ENCODE assay signal across 28 cellular contexts in genomic region chr2:230591850-230592249, GRCh38.
DNase-seq lines count a peak whose midpoint lies in the region; ATAC-seq and FAIRE-seq lines count a peak whose summit lies in the region.
"Had no signal": no experiment of that assay in that cellular context is flagged by ENCODE, and none has a peak within 500 bp of the region (broad histone marks: within the 10 kb centered on the region; RNA-seq: fewer than 3 reads in every experiment).

No MANE protein-coding gene starts in this region.

- DNase-seq in activated CD4-positive, alpha-beta T cell treated with anti-CD3 and anti-CD28 coated beads, Interleukin-2, amount 10 ng/mL, durations not matched to agents 7 days and 5 days: no peak
- no peak for DNase-seq in activated CD4-positive, alpha-beta T cell treated with anti-CD3 and anti-CD28 coated beads, Interleukin-2, amount 50 U/mL, for 1 hour
- DNase-seq in GM18507 (ENCODE audit: extremely low spot score, insufficient read length, low read depth) (no peak), mesenchymal stem cell (no peak), UCSD-AML1 (lab: John Stamatoyannopoulos, UW; ENCODE audit: unreplicated experiment) (no peak), NCI-H2171 (lab: John Stamatoyannopoulos, UW) (no peak)
- peak; percentile 58 for DNase-seq in activated CD4-positive, alpha-beta memory T cell treated with anti-CD3 and anti-CD28 coated beads for 36 hours
- no peak for DNase-seq in naive thymus-derived CD4-positive, alpha-beta T cell
- DNase-seq: activated CD4-positive, CD25-positive, alpha-beta regulatory T cell treated with anti-CD3 and anti-CD28 coated beads, Interleukin-2, amount 50 U/mL, for 72 hours; activated CD8-positive, alpha-beta memory T cell treated with anti-CD3 and anti-CD28 coated beads, Interleukin-2, amount 50 U/mL, for 4 hours; AML-193; amygdala; endodermal cell; foreskin melanocyte; immature natural killer cell; IMR-90; MG63; NCI-H2029 treated with DMSO at 0.1 percent for 48 hours; NCI-H345; NCI-H82; OCI-M1; stimulated activated CD4-positive, alpha-beta T cell treated with anti-CD3 and anti-CD28 coated beads, Interleukin-1b, Interleukin-23, amount 100 ng/mL, for 48 hours had no signal

- no peak overlapping the region for H2BK120ac ChIP-seq in mesenchymal stem cell (ENCODE audit: low read depth, low read length)

- H2BK12ac ChIP-seq in mesenchymal stem cell (ENCODE audit: low read length in 2 of 2): no peak overlapping the region

- H3K4me2 ChIP-seq in mesenchymal stem cell (ENCODE audit: low read length, poor library complexity, severe bottlenecking): no peak overlapping the region
- H3K4me2 ChIP-seq: hepatocyte had no signal

- no peak overlapping the region for H2AFZ ChIP-seq in mesenchymal stem cell (ENCODE audit: low read depth, low read length)
- H2AFZ ChIP-seq: hepatocyte had no signal

- 84% methylated on average over 6 of the region's 6 CpGs for WGBS in mesenchymal stem cell

- H3K36me3 ChIP-seq in naive thymus-derived CD4-positive, alpha-beta T cell (ENCODE audit: control insufficient read depth in 2 of 3, insufficient read depth in 3 of 3, low read length in 3 of 3): no peaks in the 10 kb centered on the region
- H3K36me3 ChIP-seq in mesenchymal stem cell (ENCODE audit: control insufficient read depth in 1 of 2, insufficient read depth in 2 of 2, low read depth in 1 of 2, low read length in 2 of 2): no peaks in the 10 kb centered on the region
- H3K36me3 ChIP-seq: breast epithelium, esophagus muscularis mucosa, HAP-1, MG63 had no signal

- ATAC-seq in naive thymus-derived CD4-positive, alpha-beta T cell: no peak

- H2BK15ac ChIP-seq in mesenchymal stem cell (ENCODE audit: low read depth, poor library complexity, severe bottlenecking): no peak overlapping the region

- no peaks in the 10 kb centered on the region for H3K27me3 Mint-ChIP-seq in activated CD4-positive, alpha-beta T cell treated with anti-CD3 and anti-CD28 coated beads, Interleukin-2, amount 10 ng/mL, durations not matched to agents 7 days and 5 days
- no peaks in the 10 kb centered on the region for H3K27me3 Mint-ChIP-seq in activated CD4-positive, alpha-beta memory T cell treated with anti-CD3 and anti-CD28 coated beads for 36 hours
- peaks cover 0 to 3% (median 0%) of the 10 kb centered on the region in 5 donors for H3K27me3 Mint-ChIP-seq in naive thymus-derived CD4-positive, alpha-beta T cell

- H3K4ac ChIP-seq in mesenchymal stem cell (ENCODE audit: low read depth in 1 of 2, low read length in 2 of 2): no peak overlapping the region

- POLR2A ChIA-PET in activated CD4-positive, alpha-beta T cell treated with anti-CD3 and anti-CD28 coated beads, Interleukin-2, amount 10 ng/mL, durations not matched to agents 7 days and 5 days (lab: Charles Lee): no interaction called here
- POLR2A ChIA-PET in activated CD4-positive, alpha-beta memory T cell treated with anti-CD3 and anti-CD28 coated beads for 36 hours (lab: Charles Lee): no interaction called here
- POLR2A ChIA-PET in naive thymus-derived CD4-positive, alpha-beta T cell (lab: Charles Lee): no interaction called here

- CTCF ChIA-PET in activated CD4-positive, alpha-beta T cell treated with anti-CD3 and anti-CD28 coated beads, Interleukin-2, amount 10 ng/mL, durations not matched to agents 7 days and 5 days (lab: Charles Lee): no interaction called here
- CTCF ChIA-PET in activated CD4-positive, alpha-beta memory T cell treated with anti-CD3 and anti-CD28 coated beads for 36 hours (lab: Charles Lee): no interaction called here
- CTCF ChIA-PET in naive thymus-derived CD4-positive, alpha-beta T cell (lab: Charles Lee): no interaction called here

- H3K4me1 Mint-ChIP-seq in activated CD4-positive, alpha-beta T cell treated with anti-CD3 and anti-CD28 coated beads, Interleukin-2, amount 10 ng/mL, durations not matched to agents 7 days and 5 days: peaks cover 62% of the 10 kb centered on the region
- H3K4me1 Mint-ChIP-seq in activated CD4-positive, alpha-beta memory T cell treated with anti-CD3 and anti-CD28 coated beads for 36 hours (ENCODE audit: low read depth): peaks cover 52% of the 10 kb centered on the region
- H3K4me1 Mint-ChIP-seq in naive thymus-derived CD4-positive, alpha-beta T cell: peaks cover 18 to 83% (median 67%) of the 10 kb centered on the region in 7 donors
- H3K4me1 Mint-ChIP-seq: endodermal cell had no signal

- H3K79me1 ChIP-seq in mesenchymal stem cell (replicated peaks; ENCODE audit: low read length, poor library complexity, severe bottlenecking): no peaks in the 10 kb centered on the region

- peaks cover 36% of the 10 kb centered on the region for H3K36me3 Mint-ChIP-seq in activated CD4-positive, alpha-beta T cell treated with anti-CD3 and anti-CD28 coated beads, Interleukin-2, amount 10 ng/mL, durations not matched to agents 7 days and 5 days (ENCODE audit: low read depth)
- H3K36me3 Mint-ChIP-seq in activated CD4-positive, alpha-beta memory T cell treated with anti-CD3 and anti-CD28 coated beads for 36 hours: no peaks in the 10 kb centered on the region
- H3K36me3 Mint-ChIP-seq in naive thymus-derived CD4-positive, alpha-beta T cell: peaks cover 0 to 49% (median 0%) of the 10 kb centered on the region in 5 donors

- no peak overlapping the region for H2AK5ac ChIP-seq in mesenchymal stem cell (ENCODE audit: low read length, severe bottlenecking)

- no peak overlapping the region for H2BK5ac ChIP-seq in mesenchymal stem cell (ENCODE audit: low read depth, low read length, poor library complexity, severe bottlenecking)

- no peak overlapping the region for H3K23ac ChIP-seq in mesenchymal stem cell (ENCODE audit: low read length in 2 of 2)

- no peak overlapping the region for H3K18ac ChIP-seq in mesenchymal stem cell (ENCODE audit: low read depth in 1 of 2, low read length in 2 of 2)

- H3K27me3 ChIP-seq in naive thymus-derived CD4-positive, alpha-beta T cell (ENCODE audit: control insufficient read depth in 2 of 2, insufficient read depth in 2 of 2, low read length in 2 of 2): no peaks in the 10 kb centered on the region
- H3K27me3 ChIP-seq in mesenchymal stem cell (ENCODE audit: control insufficient read depth in 1 of 2, insufficient read depth in 1 of 2, low read length in 2 of 2): peaks cover 0 to 8% of the 10 kb centered on the region in 2 experiments
- H3K27me3 ChIP-seq: breast epithelium, esophagus muscularis mucosa, hepatocyte, MG63 had no signal

- no peak overlapping the region for H3K14ac ChIP-seq in mesenchymal stem cell (ENCODE audit: low read length in 2 of 2)

- peak overlapping the region; percentile 21 for H3K27ac Mint-ChIP-seq in activated CD4-positive, alpha-beta T cell treated with anti-CD3 and anti-CD28 coated beads, Interleukin-2, amount 10 ng/mL, durations not matched to agents 7 days and 5 days
- no peak overlapping the region for H3K27ac Mint-ChIP-seq in activated CD4-positive, alpha-beta memory T cell treated with anti-CD3 and anti-CD28 coated beads for 36 hours
- peak overlapping the region in 5 of 9 donors; percentile 32 to 92 (median 48) for H3K27ac Mint-ChIP-seq in naive thymus-derived CD4-positive, alpha-beta T cell
- H3K27ac Mint-ChIP-seq: endodermal cell had no signal

- H3K27ac ChIP-seq in naive thymus-derived CD4-positive, alpha-beta T cell (ENCODE audit: low read depth, low read length): no peak overlapping the region
- no peak overlapping the region for H3K27ac ChIP-seq in mesenchymal stem cell (ENCODE audit: low read length, poor library complexity, severe bottlenecking)
- H3K27ac ChIP-seq: breast epithelium, coronary artery, esophagus muscularis mucosa, hepatocyte, skin epidermis had no signal

- no peak overlapping the region for H3K9ac ChIP-seq in mesenchymal stem cell (ENCODE audit: low read length)

- no peak overlapping the region for H3K4me3 Mint-ChIP-seq in activated CD4-positive, alpha-beta T cell treated with anti-CD3 and anti-CD28 coated beads, Interleukin-2, amount 10 ng/mL, durations not matched to agents 7 days and 5 days
- no peak overlapping the region for H3K4me3 Mint-ChIP-seq in activated CD4-positive, alpha-beta memory T cell treated with anti-CD3 and anti-CD28 coated beads for 36 hours
- H3K4me3 Mint-ChIP-seq in naive thymus-derived CD4-positive, alpha-beta T cell: peak overlapping the region in 4 of 10 donors; percentile 23 to 66 (median 31)
- H3K4me3 Mint-ChIP-seq: endodermal cell had no signal

- no peak overlapping the region for H4K91ac ChIP-seq in mesenchymal stem cell (ENCODE audit: low read length)

- FAIRE-seq in GM18507 (lab: Jason Lieb, UNC): peak; percentile 66

- peaks cover 14 to 15% of the 10 kb centered on the region in 2 donors for H3K4me1 ChIP-seq in naive thymus-derived CD4-positive, alpha-beta T cell (ENCODE audit: control insufficient read depth in 2 of 2, insufficient read depth in 2 of 2, low read length in 2 of 2)
- no peaks in the 10 kb centered on the region for H3K4me1 ChIP-seq in mesenchymal stem cell (ENCODE audit: control insufficient read depth, insufficient read depth, low read depth, low read length)
- H3K4me1 ChIP-seq: breast epithelium, esophagus muscularis mucosa, HAP-1 had no signal

- H3K9me3 ChIP-seq in naive thymus-derived CD4-positive, alpha-beta T cell (ENCODE audit: control insufficient read depth in 2 of 3, low read length in 3 of 3): no peaks in the 10 kb centered on the region
- no peaks in the 10 kb centered on the region for H3K9me3 ChIP-seq in mesenchymal stem cell (ENCODE audit: control insufficient read depth, low read length)
- H3K9me3 ChIP-seq: breast epithelium, esophagus muscularis mucosa, HAP-1, MG63 had no signal

- H4K8ac ChIP-seq in mesenchymal stem cell (ENCODE audit: low read length): no peak overlapping the region

- intact Hi-C loops in activated CD4-positive, alpha-beta memory T cell treated with anti-CD3 and anti-CD28 coated beads for 36 hours (cut with micrococcal nuclease): loop anchor here (1.0 kb wide), 1 partner anchor 9 kb away; no protein-coding TSS in a partner anchor
- intact Hi-C loops in naive thymus-derived CD4-positive, alpha-beta T cell (cut with micrococcal nuclease): no loop called here

- H3K4me3 ChIP-seq in naive thymus-derived CD4-positive, alpha-beta T cell (ENCODE audit: low read length): no peak overlapping the region
- H3K4me3 ChIP-seq in mesenchymal stem cell (ENCODE audit: insufficient read depth in 1 of 2, low read depth in 1 of 2, low read length in 2 of 2): no peak overlapping the region
- H3K4me3 ChIP-seq: breast epithelium, coronary artery, esophagus muscularis mucosa, HAP-1, hepatocyte, MG63, skin epidermis had no signal

- H3K9me3 Mint-ChIP-seq in activated CD4-positive, alpha-beta T cell treated with anti-CD3 and anti-CD28 coated beads, Interleukin-2, amount 10 ng/mL, durations not matched to agents 7 days and 5 days: peaks cover 27% of the 10 kb centered on the region
- H3K9me3 Mint-ChIP-seq in activated CD4-positive, alpha-beta memory T cell treated with anti-CD3 and anti-CD28 coated beads for 36 hours: no peaks in the 10 kb centered on the region
- H3K9me3 Mint-ChIP-seq in naive thymus-derived CD4-positive, alpha-beta T cell: peaks cover 0 to 29% (median 0%) of the 10 kb centered on the region in 11 donors
- H3K9me3 Mint-ChIP-seq: endodermal cell had no signal
